23 cellular contexts compared by ENCODE assay signal in the genomic region with DNA sequence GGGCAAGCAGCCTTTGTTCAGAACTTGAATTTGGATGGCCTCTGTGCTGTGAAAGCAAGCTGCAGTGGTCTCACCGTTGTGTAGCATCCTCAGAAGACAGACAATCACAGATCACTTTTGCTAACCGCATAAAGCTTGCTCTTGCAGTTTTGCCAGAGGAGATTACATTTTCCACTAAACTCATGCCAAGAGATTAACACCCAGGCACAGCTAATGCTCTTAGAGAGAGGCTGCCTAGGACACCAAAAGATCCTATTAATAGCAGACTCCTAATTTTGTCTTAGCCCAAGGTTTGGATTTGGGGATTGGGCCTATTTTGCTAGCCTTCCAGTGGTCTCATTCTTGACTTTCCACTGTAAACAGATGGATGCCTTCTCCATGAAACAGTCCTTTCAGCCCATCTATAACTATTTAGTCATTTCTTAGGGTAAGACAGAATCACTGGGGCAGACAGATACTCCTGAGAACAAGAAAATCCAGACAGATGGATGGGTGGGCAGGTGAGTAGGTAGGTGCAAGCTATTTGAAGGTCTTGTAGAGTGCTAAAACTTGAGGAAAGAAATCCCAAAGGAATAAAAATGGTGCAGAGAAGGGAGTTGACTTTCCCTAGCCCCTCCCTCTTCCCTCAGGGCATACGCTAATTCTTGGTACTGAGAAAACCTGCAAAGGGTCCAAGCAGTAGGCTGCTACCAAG.
A peak's percentile ranks its signal among the peaks of the same experiment; 100 is the strongest.
DNase-seq lines count a peak whose midpoint lies in the region; ATAC-seq, FAIRE-seq and TF ChIP-seq lines count a peak whose summit lies in the region.
"Had no signal": no experiment of that assay in that cellular context is flagged by ENCODE, and none has a peak within 500 bp of the region (broad histone marks: within the 10 kb centered on the region; RNA-seq: fewer than 3 reads in every experiment).

No MANE protein-coding gene starts in this region.

- FAIRE-seq in D721Med (lab: Jason Lieb, UNC) = peak; percentile 84
- FAIRE-seq: A549, GM12891, GM18507, H1, HepG2, RCC 7860 had no signal

- DNase-seq in D721Med (ENCODE audit: insufficient read length, low spot score) (peak; percentile 54), left cardiac atrium (no peak), osteoblast (ENCODE audit: insufficient read length, low spot score, missing footprints) (peak; percentile 43), DMS53 treated with DMSO at 0.1 percent for 48 hours (lab: John Stamatoyannopoulos, UW; ENCODE audit: unreplicated experiment) (no peak), esophagus muscularis mucosa (ENCODE audit: extremely low spot score) (no peak)
- DNase-seq: Caco-2; CD4-positive, alpha-beta T cell; EL; KBM-7; NCI-H1417; NCI-H187; NCI-H2107; NCI-H526; SHP77 had no signal

- H3K27ac ChIP-seq in angular gyrus (ENCODE audit: low read depth, low read length) = peak overlapping the region; percentile 29
- no peak overlapping the region for H3K27ac ChIP-seq in osteoblast (ENCODE audit: low read depth, low read length)
- no peak overlapping the region for H3K27ac ChIP-seq in esophagus muscularis mucosa (replicated peaks in 1 of 4)
- H3K27ac ChIP-seq: A549, SK-N-MC had no signal

- H3K4me2 ChIP-seq in osteoblast (ENCODE audit: insufficient read depth, low read length) = no peak overlapping the region
- H3K4me2 ChIP-seq: A549 had no signal

- H3K4me1 ChIP-seq in osteoblast (ENCODE audit: insufficient read depth, low read length) = no peaks in the 10 kb centered on the region
- H3K4me1 ChIP-seq in esophagus muscularis mucosa = peaks cover 0 to 7% (median 0%) of the 10 kb centered on the region in 4 donors
- H3K4me1 ChIP-seq: A549, Caco-2 had no signal

- no peaks in the 10 kb centered on the region for H3K79me2 ChIP-seq in osteoblast (ENCODE audit: insufficient read depth, low read length)

- H3K4me3 ChIP-seq in osteoblast (ENCODE audit: insufficient read depth, low read length) = no peak overlapping the region
- no peak overlapping the region for H3K4me3 ChIP-seq in esophagus muscularis mucosa
- H3K4me3 ChIP-seq: A549, SK-N-MC had no signal

- no peak for TF ChIP-seq CTCF in D721Med (IDR thresholded peaks at IDR 0.05; ENCODE audit: insufficient read depth, missing control alignments)
- no peak for TF ChIP-seq CTCF in osteoblast (IDR thresholded peaks at IDR 0.05; ENCODE audit: extremely low read depth, low read depth, low read length)
- no peak for TF ChIP-seq CTCF in esophagus muscularis mucosa (IDR thresholded peaks at IDR 0.05)

- H2AFZ ChIP-seq in osteoblast (ENCODE audit: low read length) = no peak overlapping the region

- H3K36me3 ChIP-seq in osteoblast (ENCODE audit: insufficient read depth, low read length) (peaks cover 11% of the 10 kb centered on the region), esophagus muscularis mucosa (no peaks in the 10 kb centered on the region)

- H3K27me3 ChIP-seq in osteoblast (ENCODE audit: insufficient read depth, low read length) (no peaks in the 10 kb centered on the region), esophagus muscularis mucosa (no peaks in the 10 kb centered on the region)

- H4K20me1 ChIP-seq in osteoblast (ENCODE audit: insufficient read depth, low read length) = peaks cover 3% of the 10 kb centered on the region

- no peak for TF ChIP-seq EP300 in esophagus muscularis mucosa (IDR thresholded peaks at IDR 0.05)

- WGBS in esophagus muscularis mucosa = 60% methylated on average over 3 of the region's 3 CpGs

- intact Hi-C loops in left cardiac atrium (cut with DNase I) (no loop called here), esophagus muscularis mucosa (cut with DNase I) (no loop called here)

- ATAC-seq in left cardiac atrium (peak; percentile 85 to 89), HG03571 (IDR thresholded peaks at IDR 0.05; ENCODE audit: unreplicated experiment) (no peak)
- ATAC-seq: A549, HepG2 had no signal

- H3K9me3 ChIP-seq in osteoblast (ENCODE audit: low read depth, low read length) = no peaks in the 10 kb centered on the region
- H3K9me3 ChIP-seq in esophagus muscularis mucosa = no peaks in the 10 kb centered on the region
- H3K9me3 ChIP-seq: A549, Caco-2 had no signal

- TF ChIP-seq POLR2A in esophagus muscularis mucosa (IDR thresholded peaks at IDR 0.05; ENCODE audit: low read depth) = no peak

Comparison
In these comparisons a context has a peak if more than half of its experiments do, and no peak if none do; other contexts are left out.
1. DNase-seq: peak in D721Med (single experiment) and osteoblast (single experiment); none in left cardiac atrium (single experiment), DMS53 treated with DMSO at 0.1 percent for 48 hours (single experiment) and esophagus muscularis mucosa (single experiment).